ENCODE assay signal across 25 cellular contexts in the genomic region with DNA sequence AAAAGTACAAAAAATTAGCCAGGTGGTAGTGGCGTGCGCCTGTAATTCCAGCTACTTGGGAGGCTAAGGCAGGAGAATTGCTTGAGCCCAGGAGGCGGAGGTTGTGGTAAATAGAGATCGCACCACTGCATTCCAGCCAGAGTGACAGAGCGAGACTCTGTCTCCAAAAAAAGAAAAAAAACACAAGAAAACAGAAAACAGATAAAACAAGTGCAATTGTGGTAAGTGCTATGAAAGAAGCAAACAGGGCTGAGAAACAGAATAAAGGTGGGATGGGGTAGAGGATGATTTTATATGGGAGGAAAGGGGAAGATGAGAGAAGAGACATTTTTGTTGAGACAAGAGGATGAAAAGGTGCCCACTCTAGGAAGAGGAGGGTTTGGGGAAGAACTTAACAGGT.
"Had no signal": no experiment of that assay in that cellular context is flagged by ENCODE, and none has a peak within 500 bp of the region (broad histone marks: within the 10 kb centered on the region; RNA-seq: fewer than 3 reads in every experiment).

No MANE protein-coding gene starts in this region.

- H3K9me3 Mint-ChIP-seq: mesothelial cell of epicardium had no signal

- H3K4me2 ChIP-seq: hepatocyte had no signal

- ATAC-seq: foreskin keratinocyte, gastroesophageal sphincter, heart left ventricle, left lung, left ventricle myocardium superior, lower lobe of right lung, mucosa of descending colon had no signal

- H3K4me3 ChIP-seq: coronary artery, dorsolateral prefrontal cortex, esophagus muscularis mucosa, gastroesophageal sphincter, heart left ventricle, hepatocyte, left lung, lower lobe of right lung, mucosa of descending colon had no signal

- H3K27ac Mint-ChIP-seq: immature natural killer cell, mesothelial cell of epicardium, naive B cell had no signal

- H3K27me3 ChIP-seq: dorsolateral prefrontal cortex, foreskin keratinocyte, hepatocyte had no signal

- H3K27ac ChIP-seq: coronary artery, esophagus muscularis mucosa, foreskin keratinocyte, gastroesophageal sphincter, heart left ventricle, hepatocyte, left lung, lower lobe of right lung had no signal

- H2AFZ ChIP-seq: hepatocyte had no signal

- DNase-seq: dermis blood vessel endothelial cell; dorsolateral prefrontal cortex; effector CD4-positive, alpha-beta T cell; effector memory CD4-positive, alpha-beta T cell; foreskin keratinocyte; heart left ventricle; hypothalamus; immature natural killer cell; islet precursor cell; kidney; kidney glomerular epithelial cell; left lung; left ventricle myocardium superior; lower lobe of right lung; mesenchymal stem cell; mucosa of descending colon; naive B cell had no signal

- H3K4me3 Mint-ChIP-seq: immature natural killer cell, mesothelial cell of epicardium, naive B cell had no signal

- FAIRE-seq: colon, endothelial cell of umbilical vein, frontal cortex, kidney had no signal

- H3K4me1 ChIP-seq: foreskin keratinocyte had no signal

- H3K36me3 Mint-ChIP-seq: immature natural killer cell, mesothelial cell of epicardium had no signal

- H3K36me3 ChIP-seq: esophagus muscularis mucosa, gastroesophageal sphincter, heart left ventricle, left lung, lower lobe of right lung had no signal

- H3K9me3 ChIP-seq: esophagus muscularis mucosa, gastroesophageal sphincter, heart left ventricle, left lung, lower lobe of right lung, mucosa of descending colon had no signal

- H3K79me2 ChIP-seq: hepatocyte had no signal
